In genomic region chr7:102695153-102695552, GRCh38 we compare ENCODE assay signal across 10 cellular contexts. TPM values are rescaled to one million over a fixed set of nuclear protein-coding genes. Genes with fewer than 3 reads are reported as not detected.
DNase-seq lines count a peak whose midpoint lies in the region; ATAC-seq, FAIRE-seq and TF ChIP-seq lines count a peak whose summit lies in the region.
"Not testable (repeated sequence)": the region's sequence is repeated elsewhere in the genome, so short reads cannot be mapped to it uniquely, and the experiment has no call there.
"Had no signal": no experiment of that assay in that cellular context is flagged by ENCODE, and none has a peak within 500 bp of the region (broad histone marks: within the 10 kb centered on the region; RNA-seq: fewer than 3 reads in every experiment).

No MANE protein-coding gene starts in this region.

- not testable (repeated sequence) for H3K36me3 Mint-ChIP-seq in naive B cell

- TF ChIP-seq POLR2A in GM12892 (IDR thresholded peaks at IDR 0.05; ENCODE audit: low read depth, low read length): not testable (repeated sequence)

- not testable (repeated sequence) for H3K27ac Mint-ChIP-seq in naive B cell

- ATAC-seq in GM18868 (IDR thresholded peaks at IDR 0.05; ENCODE audit: unreplicated experiment): peak; percentile 68
- peak; percentile 67 for ATAC-seq in GM19395 (IDR thresholded peaks at IDR 0.05; ENCODE audit: unreplicated experiment)
- peak; percentile 83 for ATAC-seq in GM21717 (IDR thresholded peaks at IDR 0.05; ENCODE audit: unreplicated experiment)
- peak; percentile 55 for ATAC-seq in HG02763 (IDR thresholded peaks at IDR 0.05; ENCODE audit: unreplicated experiment)
- ATAC-seq in HG03159 (IDR thresholded peaks at IDR 0.05; ENCODE audit: unreplicated experiment): peak; percentile 70
- ATAC-seq in HG03558 (IDR thresholded peaks at IDR 0.05; ENCODE audit: extremely low read depth, unreplicated experiment): peak; percentile 81
- ATAC-seq in naive B cell (ENCODE audit: low read depth in 2 of 2): peak; percentile 82 to 88

- not testable (repeated sequence) for H3K4me3 Mint-ChIP-seq in naive B cell

- not testable (repeated sequence) for H3K9me3 Mint-ChIP-seq in naive B cell

- FAIRE-seq in GM12892 (lab: Jason Lieb, UNC): peak; percentile 90

- not testable (repeated sequence) for H3K27me3 Mint-ChIP-seq in naive B cell

- H3K4me1 Mint-ChIP-seq in naive B cell: not testable (repeated sequence)

- not testable (repeated sequence) for DNase-seq in GM12892 (ENCODE audit: insufficient read length); naive B cell

RNA-seq across cellular contexts. Expression of gene POLR2J2, which starts 23.7 kb away (rescaled TPM):
- polyA plus RNA-seq in GM12892 (2012; ENCODE audit: missing spikeins): 6.4 TPM
- polyA plus RNA-seq in naive B cell (ENCODE audit: low read depth in 6 of 6): 1 to 10 TPM in 5 of 6 donors, under 1 TPM in 1; 0.76 to 6.2 (median 2.7) TPM

RNA-seq across cellular contexts. Expression of gene SPDYE2B, which starts 45.0 kb away (rescaled TPM):
- polyA plus RNA-seq in GM12892 (2012; ENCODE audit: missing spikeins): 1.7 TPM
- under 1 TPM in 3 of 6 donors, not detected in 3; 0.30 to 0.43 (median 0.42) TPM for polyA plus RNA-seq in naive B cell (ENCODE audit: low read depth in 6 of 6)
- polyA plus RNA-seq: CD14-positive monocyte, IgD-negative memory B cell had no signal

RNA-seq across cellular contexts. Expression of gene UPK3BL1, which starts 52.6 kb away (rescaled TPM):
- polyA plus RNA-seq in GM12892 (2012; ENCODE audit: missing spikeins): 34.9 TPM
- polyA plus RNA-seq in naive B cell (ENCODE audit: low read depth in 6 of 6): 10 to 100 TPM in 5 of 6 donors, 1 to 10 TPM in 1; 8.6 to 29.8 (median 23.3) TPM

RNA-seq across cellular contexts. Expression of gene FAM185A, which starts 53.6 kb away (rescaled TPM):
- polyA plus RNA-seq in GM12892 (2012; ENCODE audit: missing spikeins): 7.7 TPM
- 10 to 100 TPM in 1 of 6 donors, 1 to 10 TPM in 5; 4.7 to 11.2 (median 6.3) TPM for polyA plus RNA-seq in naive B cell (ENCODE audit: low read depth in 6 of 6)
